In genomic region chr9:112421771-112422222, GRCh38 we compare ENCODE assay signal across 1 cellular context.
TF ChIP-seq lines count a peak whose summit lies in the region.

No MANE protein-coding gene starts in this region.

TF ChIP-seq in K562, 482 proteins besides CTCF, POLR2A, EP300 and RAD21 (continued from another document):
- TF ChIP-seq JUN (IDR thresholded peaks at IDR 0.05; ENCODE audit: borderline replicate concordance, low read depth, low read length): peak; percentile 67; the same call in 1 of the 2 replicates
- no peak for TF ChIP-seq JUN (CRISPR knock-in tag; IDR thresholded peaks at IDR 0.05; ENCODE audit: borderline replicate concordance)
- TF ChIP-seq, protein P1, sequence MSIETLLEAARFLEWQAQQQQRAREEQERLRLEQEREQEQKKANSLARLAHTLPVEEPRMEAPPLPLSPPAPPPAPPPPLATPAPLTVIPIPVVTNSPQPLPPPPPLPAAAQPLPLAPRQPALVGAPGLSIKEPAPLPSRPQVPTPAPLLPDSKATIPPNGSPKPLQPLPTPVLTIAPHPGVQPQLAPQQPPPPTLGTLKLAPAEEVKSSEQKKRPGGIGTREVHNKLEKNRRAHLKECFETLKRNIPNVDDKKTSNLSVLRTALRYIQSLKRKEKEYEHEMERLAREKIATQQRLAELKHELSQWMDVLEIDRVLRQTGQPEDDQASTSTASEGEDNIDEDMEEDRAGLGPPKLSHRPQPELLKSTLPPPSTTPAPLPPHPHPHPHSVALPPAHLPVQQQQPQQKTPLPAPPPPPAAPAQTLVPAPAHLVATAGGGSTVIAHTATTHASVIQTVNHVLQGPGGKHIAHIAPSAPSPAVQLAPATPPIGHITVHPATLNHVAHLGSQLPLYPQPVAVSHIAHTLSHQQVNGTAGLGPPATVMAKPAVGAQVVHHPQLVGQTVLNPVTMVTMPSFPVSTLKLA (conservative IDR thresholded peaks at IDR 0.05): no peak
- peak; percentile 93 for TF ChIP-seq MEF2A (IDR thresholded peaks at IDR 0.05; ENCODE audit: control insufficient read depth, low read depth, low read length)
- TF ChIP-seq SMARCA4 (IDR thresholded peaks at IDR 0.05): peak; percentile 82
- no peak for TF ChIP-seq ZNF707 (CRISPR knock-in tag; conservative IDR thresholded peaks at IDR 0.05)
- peak; percentile 46; the same call in 1 of the 2 replicates for TF ChIP-seq SOX6 (IDR thresholded peaks at IDR 0.05)
- TF ChIP-seq RCOR1 (IDR thresholded peaks at IDR 0.05; ENCODE audit: borderline replicate concordance in 1 of 2, low read depth in 2 of 2, low read length in 2 of 2): 0 out of 4 replicates have a peak, but pooled peaks of 1 of the 2 experiments have one; percentile 34
- peak; percentile 78 for TF ChIP-seq ATF3 (IDR thresholded peaks at IDR 0.05)
- no peak for TF ChIP-seq ATF3 (CRISPR knock-in tag; conservative IDR thresholded peaks at IDR 0.05)
- TF ChIP-seq TRIM24 (IDR thresholded peaks at IDR 0.05): peak in 1 of 2 experiments; percentile 23; a peak in 1 of 4 replicates
- no peak; the same call in 1 of the 2 replicates for TF ChIP-seq MTA2 (IDR thresholded peaks at IDR 0.05; ENCODE audit: low read depth)
- no peak for TF ChIP-seq ZC3H8 (IDR thresholded peaks at IDR 0.05)
- no peak for TF ChIP-seq ZNF354B (CRISPR knock-in tag; IDR thresholded peaks at IDR 0.05)
- peak; percentile 37; the same call in 1 of the 2 replicates for TF ChIP-seq CBFA2T2 (conservative IDR thresholded peaks at IDR 0.05)
- TF ChIP-seq FOSL1 (tag; conservative IDR thresholded peaks at IDR 0.05): peak; percentile 91
- no peak for TF ChIP-seq ZNF696 (CRISPR knock-in tag; conservative IDR thresholded peaks at IDR 0.05)
- 0 out of 2 replicates have a peak, but pooled peaks have one; percentile 18 for TF ChIP-seq LEF1 (IDR thresholded peaks at IDR 0.05)
- TF ChIP-seq JUND (IDR thresholded peaks at IDR 0.05; ENCODE audit: borderline replicate concordance, low read depth, low read length): peak; percentile 89
- peak; percentile 87; the same call in 2 of the 3 replicates for TF ChIP-seq JUND (tag; IDR thresholded peaks at IDR 0.05; ENCODE audit: borderline replicate concordance, low read depth, low read length)
- peak; percentile 73 for TF ChIP-seq ARID1B (IDR thresholded peaks at IDR 0.05)
- TF ChIP-seq, protein P2, sequence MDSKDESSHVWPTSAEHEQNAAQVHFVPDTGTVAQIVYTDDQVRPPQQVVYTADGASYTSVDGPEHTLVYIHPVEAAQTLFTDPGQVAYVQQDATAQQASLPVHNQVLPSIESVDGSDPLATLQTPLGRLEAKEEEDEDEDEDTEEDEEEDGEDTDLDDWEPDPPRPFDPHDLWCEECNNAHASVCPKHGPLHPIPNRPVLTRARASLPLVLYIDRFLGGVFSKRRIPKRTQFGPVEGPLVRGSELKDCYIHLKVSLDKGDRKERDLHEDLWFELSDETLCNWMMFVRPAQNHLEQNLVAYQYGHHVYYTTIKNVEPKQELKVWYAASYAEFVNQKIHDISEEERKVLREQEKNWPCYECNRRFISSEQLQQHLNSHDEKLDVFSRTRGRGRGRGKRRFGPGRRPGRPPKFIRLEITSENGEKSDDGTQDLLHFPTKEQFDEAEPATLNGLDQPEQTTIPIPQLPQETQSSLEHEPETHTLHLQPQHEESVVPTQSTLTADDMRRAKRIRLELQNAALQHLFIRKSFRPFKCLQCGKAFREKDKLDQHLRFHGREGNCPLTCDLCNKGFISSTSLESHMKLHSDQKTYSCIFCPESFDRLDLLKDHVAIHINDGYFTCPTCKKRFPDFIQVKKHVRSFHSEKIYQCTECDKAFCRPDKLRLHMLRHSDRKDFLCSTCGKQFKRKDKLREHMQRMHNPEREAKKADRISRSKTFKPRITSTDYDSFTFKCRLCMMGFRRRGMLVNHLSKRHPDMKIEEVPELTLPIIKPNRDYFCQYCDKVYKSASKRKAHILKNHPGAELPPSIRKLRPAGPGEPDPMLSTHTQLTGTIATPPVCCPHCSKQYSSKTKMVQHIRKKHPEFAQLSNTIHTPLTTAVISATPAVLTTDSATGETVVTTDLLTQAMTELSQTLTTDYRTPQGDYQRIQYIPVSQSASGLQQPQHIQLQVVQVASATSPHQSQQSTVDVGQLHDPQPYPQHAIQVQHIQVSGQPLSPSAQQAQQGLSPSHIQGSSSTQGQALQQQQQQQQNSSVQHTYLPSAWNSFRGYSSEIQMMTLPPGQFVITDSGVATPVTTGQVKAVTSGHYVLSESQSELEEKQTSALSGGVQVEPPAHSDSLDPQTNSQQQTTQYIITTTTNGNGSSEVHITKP (IDR thresholded peaks at IDR 0.05; ENCODE audit: partially characterized antibody): no peak
- peak; percentile 68; the same call in 1 of the 2 replicates for TF ChIP-seq MTA1 (IDR thresholded peaks at IDR 0.05; ENCODE audit: borderline replicate concordance)
- TF ChIP-seq CHD4 (IDR thresholded peaks at IDR 0.05; ENCODE audit: insufficient read depth, insufficient replicate concordance, low read depth, low read length, poor library complexity, severe bottlenecking): peak; percentile 81
- 0 out of 2 replicates have a peak, but pooled peaks have one; percentile 34 for TF ChIP-seq CEBPB (tag; IDR thresholded peaks at IDR 0.05)
- peak; percentile 47; the same call in 1 of the 2 replicates for TF ChIP-seq HMBOX1 (IDR thresholded peaks at IDR 0.05)
- TF ChIP-seq TCF7L2 (IDR thresholded peaks at IDR 0.05; ENCODE audit: low read depth, low read length): no peak
- TF ChIP-seq, protein P3, sequence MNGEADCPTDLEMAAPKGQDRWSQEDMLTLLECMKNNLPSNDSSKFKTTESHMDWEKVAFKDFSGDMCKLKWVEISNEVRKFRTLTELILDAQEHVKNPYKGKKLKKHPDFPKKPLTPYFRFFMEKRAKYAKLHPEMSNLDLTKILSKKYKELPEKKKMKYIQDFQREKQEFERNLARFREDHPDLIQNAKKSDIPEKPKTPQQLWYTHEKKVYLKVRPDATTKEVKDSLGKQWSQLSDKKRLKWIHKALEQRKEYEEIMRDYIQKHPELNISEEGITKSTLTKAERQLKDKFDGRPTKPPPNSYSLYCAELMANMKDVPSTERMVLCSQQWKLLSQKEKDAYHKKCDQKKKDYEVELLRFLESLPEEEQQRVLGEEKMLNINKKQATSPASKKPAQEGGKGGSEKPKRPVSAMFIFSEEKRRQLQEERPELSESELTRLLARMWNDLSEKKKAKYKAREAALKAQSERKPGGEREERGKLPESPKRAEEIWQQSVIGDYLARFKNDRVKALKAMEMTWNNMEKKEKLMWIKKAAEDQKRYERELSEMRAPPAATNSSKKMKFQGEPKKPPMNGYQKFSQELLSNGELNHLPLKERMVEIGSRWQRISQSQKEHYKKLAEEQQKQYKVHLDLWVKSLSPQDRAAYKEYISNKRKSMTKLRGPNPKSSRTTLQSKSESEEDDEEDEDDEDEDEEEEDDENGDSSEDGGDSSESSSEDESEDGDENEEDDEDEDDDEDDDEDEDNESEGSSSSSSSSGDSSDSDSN (IDR thresholded peaks at IDR 0.05; ENCODE audit: borderline replicate concordance in 1 of 2, low read depth in 2 of 2, low read length in 2 of 2): peak in 1 of 2 experiments; percentile 48; a peak in 1 of 4 replicates
- TF ChIP-seq SMARCE1 (IDR thresholded peaks at IDR 0.05): peak; percentile 88
- peak; percentile 91 for TF ChIP-seq MEF2D (tag; conservative IDR thresholded peaks at IDR 0.05; ENCODE audit: low read depth)
- peak; percentile 81 for TF ChIP-seq ZEB2 (IDR thresholded peaks at IDR 0.05)
- TF ChIP-seq DPF2 (IDR thresholded peaks at IDR 0.05): peak; percentile 81
- 0 out of 2 replicates have a peak, but pooled peaks have one; percentile 0 for TF ChIP-seq ZNF766 (CRISPR knock-in tag; conservative IDR thresholded peaks at IDR 0.05)
- TF ChIP-seq FOXM1 (IDR thresholded peaks at IDR 0.05; ENCODE audit: low read depth): peak; percentile 23; the same call in 1 of the 2 replicates
- no peak for TF ChIP-seq FOXM1 (CRISPR knock-in tag; IDR thresholded peaks at IDR 0.05; ENCODE audit: low read depth)
- TF ChIP-seq MYNN (IDR thresholded peaks at IDR 0.05): peak; percentile 30; the same call in 1 of the 2 replicates
- no peak for TF ChIP-seq MYNN (CRISPR knock-in tag; IDR thresholded peaks at IDR 0.05)
- TF ChIP-seq TBL1XR1 (IDR thresholded peaks at IDR 0.05; ENCODE audit: low read length in 2 of 2): peak in 1 of 2 experiments; percentile 11; a peak in 1 of 4 replicates
- TF ChIP-seq FOS (IDR thresholded peaks at IDR 0.05; ENCODE audit: extremely low read depth, insufficient read length): peak; percentile 27
- TF ChIP-seq TEAD4 (IDR thresholded peaks at IDR 0.05; ENCODE audit: low read length): peak; percentile 66
- TF ChIP-seq TEAD4 (CRISPR knock-in tag; IDR thresholded peaks at IDR 0.05; ENCODE audit: borderline replicate concordance): no peak
- no peak for TF ChIP-seq ZNF507 (tag; conservative IDR thresholded peaks at IDR 0.05)
TF ChIP-seq in K562: peak in this region for 34.
